8 cellular contexts compared by ENCODE assay signal in genomic region chr10:120979435-120980315, GRCh38.
DNase-seq lines count a peak whose midpoint lies in the region; ATAC-seq and TF ChIP-seq lines count a peak whose summit lies in the region.

No MANE protein-coding gene starts in this region.

- DNase-seq in Caki2 (ENCODE audit: low read depth) (peak; percentile 76), NCI-H128 (lab: John Stamatoyannopoulos, UW; ENCODE audit: unreplicated experiment) (peak; percentile 25), astrocyte of the cerebellum (ENCODE audit: low read depth) (no peak), left colon (peak; percentile 79 to 80), A172 (ENCODE audit: low spot score) (no peak)
- peak; percentile 7 for DNase-seq in stimulated activated CD4-positive, alpha-beta T cell treated with anti-CD3 and anti-CD28 coated beads, Interleukin-2, amount 100 ng/mL, for 4 hours (ENCODE audit: low read depth)

- intact Hi-C loops in left colon (cut with DNase I, micrococcal nuclease), result no loop called here

- no peak for TF ChIP-seq CTCF in astrocyte of the cerebellum (IDR thresholded peaks at IDR 0.05; ENCODE audit: low read depth, low read length, missing control alignments)

- in situ Hi-C loops in Caki2 (cut with HindIII; ENCODE audit: low pct_unique_long_range_greater_than_20kb, low sequenced_read_pairs), result no loop called here
- in situ Hi-C loops in astrocyte of the cerebellum (cut with HindIII; ENCODE audit: low sequenced_read_pairs), result no loop called here

- H3K4me3 ChIP-seq in astrocyte of the cerebellum (ENCODE audit: low read depth, low read length), result peak overlapping the region; percentile 20

- peak; percentile 91 for ATAC-seq in left colon
- ATAC-seq in GM19467 (IDR thresholded peaks at IDR 0.05; ENCODE audit: unreplicated experiment), result no peak
- no peak for ATAC-seq in HG03097 (IDR thresholded peaks at IDR 0.05; ENCODE audit: low FRiP score, unreplicated experiment)

Comparison
In these comparisons a context has a peak if more than half of its experiments do, and no peak if none do; other contexts are left out.
1. DNase-seq: peak in Caki2 (single experiment), NCI-H128 (single experiment), left colon (2 of 2) and stimulated activated CD4-positive, alpha-beta T cell treated with anti-CD3 and anti-CD28 coated beads, Interleukin-2, amount 100 ng/mL, for 4 hours (single experiment); none in astrocyte of the cerebellum (single experiment) and A172 (single experiment).